8 cellular contexts compared by ENCODE assay signal in the genomic region with DNA sequence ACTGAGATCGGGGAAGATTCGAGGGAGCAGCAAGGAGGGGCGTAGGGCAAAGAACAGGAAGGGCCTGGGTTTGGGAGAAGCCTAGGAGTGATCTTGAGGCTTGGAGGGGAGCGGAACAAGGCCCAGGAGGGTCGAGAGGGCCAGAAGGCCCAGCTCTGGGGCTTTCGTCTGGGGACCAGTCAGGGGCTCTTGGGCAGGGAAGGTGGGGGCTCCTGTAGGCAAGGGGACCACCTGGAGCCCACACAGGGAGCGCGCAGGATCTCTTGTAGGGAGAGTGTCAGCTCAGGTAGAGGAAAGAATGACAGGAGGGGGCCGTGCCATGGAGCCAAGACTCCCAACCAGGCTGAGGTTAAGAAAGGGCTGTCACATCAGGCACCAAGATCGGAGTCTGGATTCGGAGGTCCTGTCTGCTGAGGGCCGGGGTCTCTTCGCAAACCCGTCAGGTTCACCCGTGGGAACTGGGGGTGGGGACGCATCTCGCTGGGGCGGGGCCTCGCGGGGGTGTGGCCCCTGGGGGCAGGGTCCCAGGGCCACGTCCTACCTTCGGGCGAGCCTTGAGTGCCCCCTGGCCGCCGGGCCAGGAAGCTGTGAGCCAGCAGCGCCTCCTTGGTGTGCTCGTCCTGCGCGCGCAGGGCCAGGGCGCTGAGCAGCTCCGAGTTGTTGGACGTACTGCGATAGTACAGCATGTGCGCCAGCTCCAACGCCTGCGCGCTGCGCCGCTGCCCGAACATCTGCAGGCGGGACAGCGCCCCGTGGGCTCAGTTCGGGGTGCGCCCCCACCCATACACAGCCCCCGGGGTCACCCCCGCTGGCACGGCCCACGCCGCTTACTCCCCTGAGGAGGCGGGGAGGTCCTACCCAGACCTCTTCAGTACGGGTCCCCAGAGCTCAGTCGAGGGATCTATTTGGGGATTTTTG. TPM values are rescaled to one million over a fixed set of nuclear protein-coding genes. Genes with fewer than 3 reads are reported as not detected.
A peak's percentile ranks its signal among the peaks of the same experiment; 100 is the strongest.
DNase-seq lines count a peak whose midpoint lies in the region; ATAC-seq, FAIRE-seq and TF ChIP-seq lines count a peak whose summit lies in the region.

No MANE protein-coding gene starts in this region.

- no TSS peak for BruUV-seq in Panc1 (replicated peaks; lab: Mats Ljungman, UMichigan)

- no peaks in the 10 kb centered on the region for H3K27me3 ChIP-seq in Panc1 (ENCODE audit: control insufficient read depth, insufficient read depth, low read length)

- peaks cover 48% of the 10 kb centered on the region for H3K36me3 Mint-ChIP-seq in activated T-helper 17 cell treated with anti-CD3 and anti-CD28 coated beads, Interleukin-2, amount 50 U/mL, for 72 hours (ENCODE audit: low read depth)
- peaks cover 8% of the 10 kb centered on the region for H3K36me3 Mint-ChIP-seq in nephron progenitor cell (ENCODE audit: low read depth)

- no peak for FAIRE-seq in D721Med (lab: Jason Lieb, UNC)

- TF ChIP-seq CTCF in D721Med (IDR thresholded peaks at IDR 0.05; ENCODE audit: insufficient read depth, missing control alignments) (peak; percentile 66), Panc1 (IDR thresholded peaks at IDR 0.05) (peak; percentile 88), fibroblast of pulmonary artery (IDR thresholded peaks at IDR 0.05; ENCODE audit: low read length, missing control alignments) (peak; percentile 68), nephron progenitor cell (IDR thresholded peaks at IDR 0.05) (peak; percentile 66)

- peak overlapping the region; percentile 91 for H3K4me3 Mint-ChIP-seq in activated T-helper 17 cell treated with anti-CD3 and anti-CD28 coated beads, Interleukin-2, amount 50 U/mL, for 72 hours
- H3K4me3 Mint-ChIP-seq in nephron progenitor cell = peak overlapping the region; percentile 82

- peak overlapping the region; percentile 71 for H3K27ac ChIP-seq in Panc1 (ENCODE audit: low read length)

- no peaks in the 10 kb centered on the region for H3K9me3 ChIP-seq in Panc1 (ENCODE audit: control insufficient read depth, insufficient read depth, low read depth, low read length)

- POLR2A ChIA-PET in Panc1 (lab: Charles Lee) = interaction anchor here (0.6 to 0.9 kb wide), 4 partner anchors 11 to 249 kb away, joined by 3 to 6 read pairs (median 4); a partner anchor contains a TSS

- no peaks in the 10 kb centered on the region for H3K36me3 ChIP-seq in Panc1 (ENCODE audit: control insufficient read depth, insufficient read depth, low read length)

- no peaks in the 10 kb centered on the region for H3K27me3 Mint-ChIP-seq in activated T-helper 17 cell treated with anti-CD3 and anti-CD28 coated beads, Interleukin-2, amount 50 U/mL, for 72 hours
- peaks cover 5% of the 10 kb centered on the region for H3K27me3 Mint-ChIP-seq in nephron progenitor cell (ENCODE audit: low read depth, poor library complexity)

- CTCF ChIA-PET in Panc1 (lab: Charles Lee) = interaction anchor here (0.7 to 2.3 kb wide), 8 partner anchors 9 to 228 kb away, joined by 3 to 20 read pairs (median 5); a partner anchor contains a TSS

- H3K4me1 Mint-ChIP-seq in activated T-helper 17 cell treated with anti-CD3 and anti-CD28 coated beads, Interleukin-2, amount 50 U/mL, for 72 hours = peaks cover 27% of the 10 kb centered on the region
- peaks cover 51% of the 10 kb centered on the region for H3K4me1 Mint-ChIP-seq in nephron progenitor cell

- intact Hi-C loops in Panc1 (cut with micrococcal nuclease; ENCODE audit: unreplicated experiment) = no loop called here

- H3K4me3 ChIP-seq in Panc1 (ENCODE audit: low read depth in 2 of 2, low read length in 2 of 2) (peak overlapping the region; percentile 42 to 66), fibroblast of pulmonary artery (replicated peaks; ENCODE audit: low read depth, low read length) (peak overlapping the region; percentile 56)

- in situ Hi-C loops in KBM-7 (cut with MboI; ENCODE audit: low pct_unique_long_range_greater_than_20kb, low sequenced_read_pairs) = loop anchor here (25.0 kb wide), 1 partner anchor 254 kb away; no protein-coding TSS in a partner anchor
- in situ Hi-C loops in Panc1 (cut with HindIII; ENCODE audit: low pct_unique_long_range_greater_than_20kb, low sequenced_read_pairs) = no loop called here

- peak; percentile 87 for DNase-seq in D721Med (ENCODE audit: insufficient read length, low spot score)
- peak; percentile 92 for DNase-seq in KBM-7
- DNase-seq in Panc1 (ENCODE audit: low read depth, low spot score) = no peak
- DNase-seq in fibroblast of pulmonary artery (ENCODE audit: low read depth) = peak; percentile 95
- peak; percentile 81 for DNase-seq in nephron progenitor cell
- peak; percentile 96 for DNase-seq in stimulated activated naive CD8-positive, alpha-beta T cell treated with anti-CD3 and anti-CD28 coated beads, Interleukin-15, Interleukin-2, amounts not matched to agents 100 U/mL and 50 U/mL, for 24 hours

- ATAC-seq in GM21515 (IDR thresholded peaks at IDR 0.05; ENCODE audit: unreplicated experiment) = peak; percentile 52
- peak; percentile 90 for ATAC-seq in Panc1
- ATAC-seq in activated T-helper 17 cell treated with anti-CD3 and anti-CD28 coated beads, Interleukin-2, amount 50 U/mL, for 72 hours (replicated peaks) = peak; percentile 77
- peak; percentile 84 for ATAC-seq in stimulated activated naive CD8-positive, alpha-beta T cell treated with anti-CD3 and anti-CD28 coated beads, Interleukin-15, Interleukin-2, amounts not matched to agents 100 U/mL and 50 U/mL, for 24 hours

- peak overlapping the region; percentile 94 for H3K27ac Mint-ChIP-seq in activated T-helper 17 cell treated with anti-CD3 and anti-CD28 coated beads, Interleukin-2, amount 50 U/mL, for 72 hours
- peak overlapping the region; percentile 98 for H3K27ac Mint-ChIP-seq in nephron progenitor cell

- H3K9me3 Mint-ChIP-seq in activated T-helper 17 cell treated with anti-CD3 and anti-CD28 coated beads, Interleukin-2, amount 50 U/mL, for 72 hours = no peaks in the 10 kb centered on the region
- H3K9me3 Mint-ChIP-seq in nephron progenitor cell = peaks cover 7% of the 10 kb centered on the region

- peaks cover 7% of the 10 kb centered on the region for H3K4me1 ChIP-seq in Panc1 (ENCODE audit: control insufficient read depth, insufficient read depth, low read length)

RNA-seq across cellular contexts. Expression of a gene that starts 8.4 kb away (rescaled TPM):
- 171 TPM for total RNA-seq in Panc1 (2021; ENCODE audit: unreplicated experiment)
- 325 TPM for polyA plus RNA-seq in Panc1 (2012; ENCODE audit: insufficient read length)
- 100 to 1,000 TPM; 190 to 192 TPM for total RNA-seq in activated T-helper 17 cell treated with anti-CD3 and anti-CD28 coated beads, Interleukin-2, amount 50 U/mL, for 72 hours

RNA-seq across cellular contexts. Expression of a gene that starts 30.0 kb away (rescaled TPM):
- total RNA-seq in Panc1 (2021; ENCODE audit: unreplicated experiment) = 6.6 TPM
- polyA plus RNA-seq in Panc1 (2012; ENCODE audit: insufficient read length) = 6.2 TPM
- 10 to 100 TPM; 20.5 to 33.7 TPM for total RNA-seq in activated T-helper 17 cell treated with anti-CD3 and anti-CD28 coated beads, Interleukin-2, amount 50 U/mL, for 72 hours

RNA-seq across cellular contexts. Expression of a gene that starts 30.4 kb away (rescaled TPM):
- total RNA-seq in Panc1 (2021; ENCODE audit: unreplicated experiment) = 0.39 TPM
- 1.0 TPM for polyA plus RNA-seq in Panc1 (2012; ENCODE audit: insufficient read length)
- not detected for total RNA-seq in activated T-helper 17 cell treated with anti-CD3 and anti-CD28 coated beads, Interleukin-2, amount 50 U/mL, for 72 hours

RNA-seq across cellular contexts. Expression of a gene that starts 57.6 kb away (rescaled TPM):
- 111 TPM for total RNA-seq in Panc1 (2021; ENCODE audit: unreplicated experiment)
- 113 TPM for polyA plus RNA-seq in Panc1 (2012; ENCODE audit: insufficient read length)
- total RNA-seq in activated T-helper 17 cell treated with anti-CD3 and anti-CD28 coated beads, Interleukin-2, amount 50 U/mL, for 72 hours = 10 to 100 TPM; 73.8 to 97.0 TPM

RNA-seq across cellular contexts. Expression of a gene that starts 59.7 kb away (rescaled TPM):
- total RNA-seq in Panc1 (2021; ENCODE audit: unreplicated experiment) = 6.2 TPM
- polyA plus RNA-seq in Panc1 (2012; ENCODE audit: insufficient read length) = 8.3 TPM
- 1 to 10 TPM in 1 of 2 donors, under 1 TPM in 1; 0.28 to 1.2 TPM for total RNA-seq in activated T-helper 17 cell treated with anti-CD3 and anti-CD28 coated beads, Interleukin-2, amount 50 U/mL, for 72 hours
